In genomic region chr7:72982093-72982492, GRCh38 we compare ENCODE assay signal across 21 cellular contexts. TPM values are rescaled to one million over a fixed set of nuclear protein-coding genes. Genes with fewer than 3 reads are reported as not detected.
"Had no signal": no experiment of that assay in that cellular context is flagged by ENCODE, and none has a peak within 500 bp of the region (broad histone marks: within the 10 kb centered on the region; RNA-seq: fewer than 3 reads in every experiment).

No MANE protein-coding gene starts in this region.

RNA-seq across cellular contexts. Expression of gene TRIM74, which starts 12.8 kb away (rescaled TPM):
- total RNA-seq: ascending aorta, cerebellum had no signal
- polyA plus RNA-seq: aorta had no signal

RNA-seq across cellular contexts. Expression of gene SPDYE8, which starts 47.5 kb away (rescaled TPM):
- total RNA-seq: activated naive CD4-positive, alpha-beta T cell treated with anti-CD3 and anti-CD28 coated beads for 36 hours; activated naive CD4-positive, alpha-beta T cell treated with anti-CD3 and anti-CD28 coated beads, Interleukin-2, amount 50 U/mL, for 72 hours; activated naive CD8-positive, alpha-beta T cell treated with anti-CD3 and anti-CD28 coated beads for 36 hours; activated naive CD8-positive, alpha-beta T cell treated with anti-CD3 and anti-CD28 coated beads, Interleukin-2, amount 10 ng/mL, durations not matched to agents 7 days and 5 days; activated T-cell treated with anti-CD3 and anti-CD28 coated beads, Interleukin-2, amount 50 U/mL, for 4 hours; activated T-cell treated with anti-CD3 and anti-CD28 coated beads, Interleukin-2, amount 50 U/mL, for 72 hours; activated T-helper 1 cell treated with anti-CD3 and anti-CD28 coated beads, Interleukin-12 subunit alpha, Interleukin-12 subunit beta, Interleukin-2, Interleukin-4 antibody, amounts not matched to agents 30 ng/mL and 10 ng/mL and 1 ng/mL, durations not matched to agents 14 hours and 24 hours and 36 hours; activated T-helper 17 cell treated with anti-CD3 and anti-CD28 coated beads, Interleukin-2, amount 50 U/mL, for 72 hours; activated T-helper 2 cell treated with anti-CD3 and anti-CD28 coated beads, Interferon-gamma antibody, Interleukin-2, Interleukin-4, amounts not matched to agents 10 μg/mL and 5 μg/mL and 100 μg/mL, durations not matched to agents 14 hours and 24 hours and 36 hours; adrenal gland; aorta; ascending aorta; astrocyte; body of pancreas; breast epithelium; bronchial epithelial cell; cardiac muscle cell; cardiac septum; cerebellum; chondrocyte had no signal
- polyA plus RNA-seq: adipose tissue, adrenal gland, aorta had no signal
